ENCODE assay signal across 9 cellular contexts in genomic region chr1:100530901-100531487, GRCh38. TPM values are rescaled to one million over a fixed set of nuclear protein-coding genes. Genes with fewer than 3 reads are reported as not detected.
DNase-seq lines count a peak whose midpoint lies in the region; ATAC-seq, FAIRE-seq and TF ChIP-seq lines count a peak whose summit lies in the region.
"Had no signal": no experiment of that assay in that cellular context is flagged by ENCODE, and none has a peak within 500 bp of the region (broad histone marks: within the 10 kb centered on the region; RNA-seq: fewer than 3 reads in every experiment).

No MANE protein-coding gene starts in this region.

- no peak overlapping the region for H3K4me2 ChIP-seq in GM23338

- H3K9me2 ChIP-seq in GM23338 (ENCODE audit: insufficient read depth), result no peaks in the 10 kb centered on the region

- no peak overlapping the region for H2AFZ ChIP-seq in GM23338

- intact Hi-C loops in head of caudate nucleus (cut with DNase I), result no loop called here

- no peaks in the 10 kb centered on the region for H3K79me2 ChIP-seq in GM23338 (replicated peaks; ENCODE audit: insufficient read depth)

- ATAC-seq in GM21529 (IDR thresholded peaks at IDR 0.05; ENCODE audit: unreplicated experiment) (peak; percentile 91), GM23338 (no peak)
- peak; percentile 37 for ATAC-seq in stimulated activated memory B cell treated with anti-CD40 and anti-IgM and Interleukin-4, amounts not matched to agents 10 μg/mL and 1 μg/mL and 100 μg/mL, for 72 hours

- H3K36me3 ChIP-seq in GM23338 (ENCODE audit: insufficient read depth), result no peaks in the 10 kb centered on the region

- peaks cover 3% of the 10 kb centered on the region; the same call in 1 of the 2 replicates for H3K27me3 ChIP-seq in GM23338 (ENCODE audit: insufficient read depth)

- H4K20me1 ChIP-seq in GM23338 (replicated peaks; ENCODE audit: insufficient read depth), result no peaks in the 10 kb centered on the region

- DNase-seq in GM12891 (ENCODE audit: insufficient read length, low spot score), result no peak
- peak; percentile 54 for DNase-seq in KG1 (lab: John Stamatoyannopoulos, UW)
- no peak for DNase-seq in coronary artery (ENCODE audit: low spot score)
- no peak for DNase-seq in GM23338 (ENCODE audit: low spot score)
- DNase-seq in head of caudate nucleus, result no peak
- DNase-seq in NCI-H1930 (lab: John Stamatoyannopoulos, UW), result no peak

- H3K4me3 ChIP-seq in coronary artery, result no peak overlapping the region
- H3K4me3 ChIP-seq in GM23338, result no peak overlapping the region

- H3K4me1 Mint-ChIP-seq in stimulated activated memory B cell treated with anti-CD40 and anti-IgM and Interleukin-4, amounts not matched to agents 10 μg/mL and 1 μg/mL and 100 μg/mL, for 72 hours, result peaks cover 22% of the 10 kb centered on the region
- H3K4me1 Mint-ChIP-seq in GM23338, result peaks cover 12% of the 10 kb centered on the region

- H3K4me3 Mint-ChIP-seq in stimulated activated memory B cell treated with anti-CD40 and anti-IgM and Interleukin-4, amounts not matched to agents 10 μg/mL and 1 μg/mL and 100 μg/mL, for 72 hours, result no peak overlapping the region
- H3K4me3 Mint-ChIP-seq in GM23338, result no peak overlapping the region

- no peak for TF ChIP-seq POLR2A in GM12891 (IDR thresholded peaks at IDR 0.05; ENCODE audit: low read depth, low read length)

- peaks cover 3% of the 10 kb centered on the region for H3K9me3 Mint-ChIP-seq in stimulated activated memory B cell treated with anti-CD40 and anti-IgM and Interleukin-4, amounts not matched to agents 10 μg/mL and 1 μg/mL and 100 μg/mL, for 72 hours
- no peaks in the 10 kb centered on the region for H3K9me3 Mint-ChIP-seq in GM23338

- no peak overlapping the region for H3K27ac Mint-ChIP-seq in stimulated activated memory B cell treated with anti-CD40 and anti-IgM and Interleukin-4, amounts not matched to agents 10 μg/mL and 1 μg/mL and 100 μg/mL, for 72 hours
- no peak overlapping the region for H3K27ac Mint-ChIP-seq in GM23338

- H3K27ac ChIP-seq in coronary artery, result peak overlapping the region; percentile 21 to 59
- H3K27ac ChIP-seq in GM23338 (ENCODE audit: low read depth), result no peak overlapping the region

- peaks cover 3% of the 10 kb centered on the region; the same call in 1 of the 2 replicates for H3K4me1 ChIP-seq in GM23338 (ENCODE audit: insufficient read depth)

- H3F3A ChIP-seq in GM23338 (replicated peaks; ENCODE audit: low read depth), result no peaks in the 10 kb centered on the region

- TF ChIP-seq CTCF in coronary artery (IDR thresholded peaks at IDR 0.05), result no peak
- no peak for TF ChIP-seq CTCF in GM23338 (conservative IDR thresholded peaks at IDR 0.05; ENCODE audit: low read depth in 2 of 2)

- H3K36me3 Mint-ChIP-seq in stimulated activated memory B cell treated with anti-CD40 and anti-IgM and Interleukin-4, amounts not matched to agents 10 μg/mL and 1 μg/mL and 100 μg/mL, for 72 hours, result no peaks in the 10 kb centered on the region
- H3K36me3 Mint-ChIP-seq in GM23338 (ENCODE audit: low read depth), result no peaks in the 10 kb centered on the region

- FAIRE-seq in GM12891 (lab: Jason Lieb, UNC), result peak; percentile 94

- peaks cover 13% of the 10 kb centered on the region for H3K27me3 Mint-ChIP-seq in stimulated activated memory B cell treated with anti-CD40 and anti-IgM and Interleukin-4, amounts not matched to agents 10 μg/mL and 1 μg/mL and 100 μg/mL, for 72 hours
- no peaks in the 10 kb centered on the region for H3K27me3 Mint-ChIP-seq in GM23338 (ENCODE audit: insufficient read depth, low read depth, poor library complexity)

TF ChIP-seq in GM12891, 5 proteins besides CTCF, POLR2A, EP300 and RAD21:
- no peak for TF ChIP-seq POLR2AphosphoS5 (IDR thresholded peaks at IDR 0.05; ENCODE audit: low read depth, low read length)
- no peak for TF ChIP-seq PAX5 (IDR thresholded peaks at IDR 0.05; ENCODE audit: insufficient read depth, low read length, severe bottlenecking)
- TF ChIP-seq TAF1 (IDR thresholded peaks at IDR 0.05; ENCODE audit: low read depth, low read length), result no peak
- TF ChIP-seq SPI1 (IDR thresholded peaks at IDR 0.05; ENCODE audit: low read depth, low read length), result peak; percentile 64
- TF ChIP-seq POU2F2 (IDR thresholded peaks at IDR 0.05; ENCODE audit: low read depth, low read length), result no peak

TF ChIP-seq in GM23338, 12 proteins besides CTCF, POLR2A, EP300 and RAD21 (continues in another document):
- TF ChIP-seq, protein P1, sequence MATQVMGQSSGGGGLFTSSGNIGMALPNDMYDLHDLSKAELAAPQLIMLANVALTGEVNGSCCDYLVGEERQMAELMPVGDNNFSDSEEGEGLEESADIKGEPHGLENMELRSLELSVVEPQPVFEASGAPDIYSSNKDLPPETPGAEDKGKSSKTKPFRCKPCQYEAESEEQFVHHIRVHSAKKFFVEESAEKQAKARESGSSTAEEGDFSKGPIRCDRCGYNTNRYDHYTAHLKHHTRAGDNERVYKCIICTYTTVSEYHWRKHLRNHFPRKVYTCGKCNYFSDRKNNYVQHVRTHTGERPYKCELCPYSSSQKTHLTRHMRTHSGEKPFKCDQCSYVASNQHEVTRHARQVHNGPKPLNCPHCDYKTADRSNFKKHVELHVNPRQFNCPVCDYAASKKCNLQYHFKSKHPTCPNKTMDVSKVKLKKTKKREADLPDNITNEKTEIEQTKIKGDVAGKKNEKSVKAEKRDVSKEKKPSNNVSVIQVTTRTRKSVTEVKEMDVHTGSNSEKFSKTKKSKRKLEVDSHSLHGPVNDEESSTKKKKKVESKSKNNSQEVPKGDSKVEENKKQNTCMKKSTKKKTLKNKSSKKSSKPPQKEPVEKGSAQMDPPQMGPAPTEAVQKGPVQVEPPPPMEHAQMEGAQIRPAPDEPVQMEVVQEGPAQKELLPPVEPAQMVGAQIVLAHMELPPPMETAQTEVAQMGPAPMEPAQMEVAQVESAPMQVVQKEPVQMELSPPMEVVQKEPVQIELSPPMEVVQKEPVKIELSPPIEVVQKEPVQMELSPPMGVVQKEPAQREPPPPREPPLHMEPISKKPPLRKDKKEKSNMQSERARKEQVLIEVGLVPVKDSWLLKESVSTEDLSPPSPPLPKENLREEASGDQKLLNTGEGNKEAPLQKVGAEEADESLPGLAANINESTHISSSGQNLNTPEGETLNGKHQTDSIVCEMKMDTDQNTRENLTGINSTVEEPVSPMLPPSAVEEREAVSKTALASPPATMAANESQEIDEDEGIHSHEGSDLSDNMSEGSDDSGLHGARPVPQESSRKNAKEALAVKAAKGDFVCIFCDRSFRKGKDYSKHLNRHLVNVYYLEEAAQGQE (IDR thresholded peaks at IDR 0.05; ENCODE audit: unreplicated experiment), result no peak
- no peak for TF ChIP-seq POLR2AphosphoS5 (IDR thresholded peaks at IDR 0.05; ENCODE audit: low read depth)
- TF ChIP-seq CREB1 (CRISPR knock-in tag; IDR thresholded peaks at IDR 0.05; ENCODE audit: low read depth), result no peak
- TF ChIP-seq EZH2 (IDR thresholded peaks at IDR 0.05; ENCODE audit: low read depth, unreplicated experiment), result no peak
- TF ChIP-seq EZH2phosphoT487 (IDR thresholded peaks at IDR 0.05; ENCODE audit: unreplicated experiment), result no peak
- no peak for TF ChIP-seq STAT1 (IDR thresholded peaks at IDR 0.05; ENCODE audit: unreplicated experiment)
- no peak for TF ChIP-seq ZNF114 (CRISPR knock-in tag; IDR thresholded peaks at IDR 0.05)
- no peak for TF ChIP-seq JUNB (IDR thresholded peaks at IDR 0.05; ENCODE audit: unreplicated experiment)

RNA-seq across cellular contexts. Expression of gene GPR88, which starts 6.9 kb away (rescaled TPM):
- not detected for polyA plus RNA-seq in GM12891 (2012; ENCODE audit: low read depth, missing spikeins)
- 0.28 TPM in 1 of 2 replicates, not detected in the other for total RNA-seq in GM23338 (2014; rRNA removed; shearing (Covaris generic))
- not detected in 2 replicates for polyA plus RNA-seq in GM23338 (2016; fragmentation: Nextera tagmentation; extraction: Ambion mirVana)
- total RNA-seq: mononuclear cell had no signal
